8 cellular contexts compared by ENCODE assay signal in genomic region chr4:186191266-186192067, GRCh38. TPM values are rescaled to one million over a fixed set of nuclear protein-coding genes. Genes with fewer than 3 reads are reported as not detected.
DNase-seq lines count a peak whose midpoint lies in the region; ATAC-seq, FAIRE-seq and TF ChIP-seq lines count a peak whose summit lies in the region.

CYP4V2 (plus strand) TSS chr4:186191567; CDS start chr4:186191824, 257 bp downstream.

- H3K4me3 Mint-ChIP-seq in activated B cell treated with CpG ODN at 0.5 μM for 24 hours, result peak within 1 kb of the TSS; percentile 90

- FAIRE-seq in keratinocyte (lab: Jason Lieb, UNC), result no peak

- ATAC-seq in HG02623 (IDR thresholded peaks at IDR 0.05; ENCODE audit: unreplicated experiment) (peak; percentile 82), activated B cell treated with CpG ODN at 0.5 μM for 24 hours (ENCODE audit: low read depth) (peak; percentile 86)

- dilution Hi-C loops in keratinocyte (cut with MboI; ENCODE audit: extremely low pct_ligation_motif_present, low sequenced_read_pairs), result no loop called here

- H3K4me3 ChIP-seq in keratinocyte (ENCODE audit: control insufficient read depth in 2 of 3, extremely low read depth in 1 of 3, insufficient read depth in 2 of 3, low read depth in 1 of 3, low read length in 3 of 3), result peak within 1 kb of the TSS; percentile 63 to 82 (median 80)

- intact Hi-C loops in activated B cell treated with CpG ODN at 0.5 μM for 24 hours (cut with micrococcal nuclease), result loop anchor here (1.0 to 5.0 kb wide), 7 partner anchors 10 to 1049 kb away; partner anchors contain the start of genes CCDC110, SLC25A4 and UFSP2

- H3K27ac ChIP-seq in caudate nucleus (ENCODE audit: low read depth, low read length) (peak within 1 kb of the TSS; percentile 94), keratinocyte (ENCODE audit: control insufficient read depth, insufficient read depth, low read length) (peak within 1 kb of the TSS; percentile 28)

- H3K36me3 Mint-ChIP-seq in activated B cell treated with CpG ODN at 0.5 μM for 24 hours (ENCODE audit: low read depth), result peaks cover 6% of the 10 kb centered on the region

- H3K79me2 ChIP-seq in keratinocyte (ENCODE audit: control insufficient read depth, insufficient read depth, low read length), result no peaks in the 10 kb centered on the region

- peak; percentile 53 to 69 for DNase-seq in NCI-H2081 (lab: John Stamatoyannopoulos, UW)
- no peak for DNase-seq in NCI-H2081 treated with DMSO at 0.1 percent for 48 hours (lab: John Stamatoyannopoulos, UW)
- peak; percentile 80 for DNase-seq in NCI-H1092 treated with DMSO at 0.1 percent for 48 hours (lab: John Stamatoyannopoulos, UW)
- peak; percentile 84 for DNase-seq in activated B cell treated with CpG ODN at 0.5 μM for 24 hours
- DNase-seq in caudate nucleus (lab: John Stamatoyannopoulos, UW), result peak in 59 of 61 donors; percentile 41 to 91 (median 77)
- DNase-seq in keratinocyte (ENCODE audit: low read depth, low spot score), result no peak
- DNase-seq in stimulated activated CD4-positive, alpha-beta T cell treated with anti-CD3 and anti-CD28 coated beads, Interleukin-15, amount 100 ng/mL, for 24 hours, result peak; percentile 91

- peak within 1 kb of the TSS; percentile 67 for H3K9ac ChIP-seq in keratinocyte (ENCODE audit: control insufficient read depth, extremely low read depth, insufficient read depth, low read length)

- no peaks in the 10 kb centered on the region for H4K20me1 ChIP-seq in keratinocyte (ENCODE audit: control insufficient read depth, extremely low read depth, insufficient read depth, low read length)

- CTCF ChIA-PET in activated B cell treated with CpG ODN at 0.5 μM for 24 hours (lab: Charles Lee), result interaction anchor here (0.6 kb wide), 1 partner anchor 55 kb away, joined by 3 read pairs; no protein-coding TSS in a partner anchor

- POLR2A ChIA-PET in activated B cell treated with CpG ODN at 0.5 μM for 24 hours (lab: Charles Lee), result interaction anchor here (0.5 to 1.5 kb wide), 6 partner anchors 11 to 123 kb away, joined by 3 to 4 read pairs (median 4); partner anchors contain the start of gene TLR3

- H3K27ac Mint-ChIP-seq in activated B cell treated with CpG ODN at 0.5 μM for 24 hours, result peak within 1 kb of the TSS; percentile 88

- H3K9me3 ChIP-seq in keratinocyte (ENCODE audit: control insufficient read depth, low read depth, low read length), result no peaks in the 10 kb centered on the region

- peak within 1 kb of the TSS; percentile 92 for H3K4me2 ChIP-seq in keratinocyte (ENCODE audit: control insufficient read depth, extremely low read depth, insufficient read depth, low read depth, low read length)

- H2AFZ ChIP-seq in keratinocyte (ENCODE audit: control insufficient read depth, low read length), result peak within 1 kb of the TSS; percentile 92

- H3K4me1 Mint-ChIP-seq in activated B cell treated with CpG ODN at 0.5 μM for 24 hours, result peaks cover 26% of the 10 kb centered on the region

- H3K27me3 Mint-ChIP-seq in activated B cell treated with CpG ODN at 0.5 μM for 24 hours, result peaks cover 1% of the 10 kb centered on the region

- H3K36me3 ChIP-seq in keratinocyte (ENCODE audit: control insufficient read depth in 2 of 2, extremely low read depth in 1 of 2, insufficient read depth in 2 of 2, low read length in 2 of 2), result peaks cover 0 to 2% of the 10 kb centered on the region in 2 experiments

- no peaks in the 10 kb centered on the region for H3K27me3 ChIP-seq in keratinocyte (ENCODE audit: control insufficient read depth, extremely low read depth, insufficient read depth, low read length)

- no peaks in the 10 kb centered on the region for H3K9me3 Mint-ChIP-seq in activated B cell treated with CpG ODN at 0.5 μM for 24 hours

- H3K9me1 ChIP-seq in keratinocyte (ENCODE audit: control insufficient read depth, extremely low read depth, insufficient read depth, low read length), result no peaks in the 10 kb centered on the region

- TF ChIP-seq CTCF in activated B cell treated with CpG ODN at 0.5 μM for 24 hours (IDR thresholded peaks at IDR 0.05), result no peak
- peak in 2 of 3 experiments; percentile 25 to 44 for TF ChIP-seq CTCF in keratinocyte (optimal IDR thresholded peaks at IDR 0.05 in 1 of 3, IDR thresholded peaks at IDR 0.05 in 1 of 3, conservative IDR thresholded peaks at IDR 0.05 in 1 of 3; ENCODE audit: extremely low read depth in 1 of 3, insufficient read depth in 2 of 3, low read length in 3 of 3)

- no peaks in the 10 kb centered on the region for H3K4me1 ChIP-seq in keratinocyte (ENCODE audit: control insufficient read depth, extremely low read depth, insufficient read depth, low read length)

RNA-seq across cellular contexts. Expression of gene CYP4V2, which starts in this region (rescaled TPM):
- total RNA-seq in activated B cell treated with CpG ODN at 0.5 μM for 24 hours, result 7.7 and 9.5 TPM in 2 replicates
- 4.8 to 10.2 TPM (median 8.8 TPM) in 3 replicates for polyA plus RNA-seq in keratinocyte
- 0.40 TPM for polyA plus RNA-seq in keratinocyte (2011; ENCODE audit: low read depth)
- polyA plus RNA-seq in keratinocyte (2011; cell fraction: cytosol; rRNA removed), result 5.9 and 8.6 TPM in 2 replicates
- 10.6 and 12.5 TPM in 2 replicates for polyA plus RNA-seq in keratinocyte (2011; cell fraction: nucleus; rRNA removed)
- 0.25 and 7.5 TPM in 2 replicates for polyA plus RNA-seq in keratinocyte (2012; ENCODE audit: low replicate concordance)
- polyA minus RNA-seq in keratinocyte, result 3.8 to 7.6 TPM (median 4.5 TPM) in 3 replicates
- 7.1 TPM for polyA minus RNA-seq in keratinocyte (2011; cell fraction: cytosol; rRNA and poly(A)+ RNA removed)
- 4.9 and 9.3 TPM in 2 replicates for polyA minus RNA-seq in keratinocyte (2011; cell fraction: nucleus; rRNA and poly(A)+ RNA removed)

Comparison
In these comparisons a context has a peak if more than half of its experiments do, and no peak if none do; other contexts are left out.
1. DNase-seq: peak in NCI-H2081 (2 of 2), NCI-H1092 treated with DMSO at 0.1 percent for 48 hours (single experiment), activated B cell treated with CpG ODN at 0.5 μM for 24 hours (single experiment), caudate nucleus (59 of 61) and stimulated activated CD4-positive, alpha-beta T cell treated with anti-CD3 and anti-CD28 coated beads, Interleukin-15, amount 100 ng/mL, for 24 hours (single experiment); none in NCI-H2081 treated with DMSO at 0.1 percent for 48 hours (single experiment) and keratinocyte (single experiment).